ENCODE assay signal across 1 cellular context in the genomic region with DNA sequence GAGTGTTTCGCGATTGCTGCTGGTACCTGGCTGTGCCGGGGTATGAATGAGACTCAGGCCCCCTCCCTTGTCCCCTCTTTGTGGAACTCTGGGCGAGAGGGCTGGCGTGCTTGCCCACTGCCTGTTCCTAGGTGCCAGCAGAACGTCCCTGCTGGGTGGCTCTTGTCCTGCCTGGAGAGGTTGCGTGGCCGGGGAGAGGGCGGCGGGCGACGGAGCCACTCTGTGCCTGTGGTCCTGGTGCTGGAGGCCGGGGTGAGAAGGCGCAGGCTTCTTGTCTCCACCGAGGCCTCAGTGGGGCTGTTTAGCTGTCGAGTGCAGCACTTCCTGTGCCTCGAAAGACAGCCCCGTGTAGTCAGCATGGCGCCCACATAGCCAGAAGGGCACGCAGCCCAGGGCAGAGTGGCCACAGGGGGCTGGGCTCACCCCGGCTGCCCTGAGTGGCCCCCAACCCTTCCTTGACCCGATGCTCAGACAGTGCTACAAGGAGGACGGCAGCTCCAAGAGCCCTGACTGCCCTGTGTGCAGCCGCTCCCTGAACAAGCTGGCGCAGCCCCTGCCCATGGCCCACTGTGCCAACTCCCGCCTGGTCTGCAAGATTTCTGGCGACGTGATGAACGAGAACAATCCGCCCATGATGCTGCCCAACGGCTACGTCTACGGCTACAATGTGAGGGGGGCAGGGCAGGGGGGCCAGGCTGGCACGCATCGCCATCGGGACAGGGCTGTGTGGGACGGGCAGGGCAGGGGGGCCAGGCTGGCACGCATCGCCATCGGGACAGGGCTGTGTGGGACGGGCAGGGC.
TF ChIP-seq lines count a peak whose summit lies in the region.

No MANE protein-coding gene starts in this region.

TF ChIP-seq in H1, 55 proteins besides CTCF, POLR2A, EP300 and RAD21:
- TF ChIP-seq SUZ12 (IDR thresholded peaks at IDR 0.05; ENCODE audit: low read length) (no peak), SP2 (IDR thresholded peaks at IDR 0.05; ENCODE audit: low read length) (no peak), TCF12 (IDR thresholded peaks at IDR 0.05; ENCODE audit: low read depth, low read length) (no peak), TEAD4 (IDR thresholded peaks at IDR 0.05; ENCODE audit: low read depth, low read length) (no peak), JUND (IDR thresholded peaks at IDR 0.05; ENCODE audit: low read length) (no peak), CREB1 (IDR thresholded peaks at IDR 0.05) (no peak), CHD1 (IDR thresholded peaks at IDR 0.05; ENCODE audit: low read depth, low read length) (no peak), BRCA1 (IDR thresholded peaks at IDR 0.05; ENCODE audit: low read depth, low read length) (no peak), BCL11A (IDR thresholded peaks at IDR 0.05; ENCODE audit: low read depth in 2 of 2, low read length in 2 of 2) (no peak), SIRT6 (IDR thresholded peaks at IDR 0.05; ENCODE audit: low read length) (no peak), CHD2 (IDR thresholded peaks at IDR 0.05; ENCODE audit: low read length) (no peak), NANOG (IDR thresholded peaks at IDR 0.05; ENCODE audit: insufficient read depth, low read depth, low read length, poor library complexity, severe bottlenecking) (no peak), JUN (IDR thresholded peaks at IDR 0.05; ENCODE audit: low read depth, low read length) (no peak)
